1 cellular context compared by ENCODE assay signal in the genomic region with DNA sequence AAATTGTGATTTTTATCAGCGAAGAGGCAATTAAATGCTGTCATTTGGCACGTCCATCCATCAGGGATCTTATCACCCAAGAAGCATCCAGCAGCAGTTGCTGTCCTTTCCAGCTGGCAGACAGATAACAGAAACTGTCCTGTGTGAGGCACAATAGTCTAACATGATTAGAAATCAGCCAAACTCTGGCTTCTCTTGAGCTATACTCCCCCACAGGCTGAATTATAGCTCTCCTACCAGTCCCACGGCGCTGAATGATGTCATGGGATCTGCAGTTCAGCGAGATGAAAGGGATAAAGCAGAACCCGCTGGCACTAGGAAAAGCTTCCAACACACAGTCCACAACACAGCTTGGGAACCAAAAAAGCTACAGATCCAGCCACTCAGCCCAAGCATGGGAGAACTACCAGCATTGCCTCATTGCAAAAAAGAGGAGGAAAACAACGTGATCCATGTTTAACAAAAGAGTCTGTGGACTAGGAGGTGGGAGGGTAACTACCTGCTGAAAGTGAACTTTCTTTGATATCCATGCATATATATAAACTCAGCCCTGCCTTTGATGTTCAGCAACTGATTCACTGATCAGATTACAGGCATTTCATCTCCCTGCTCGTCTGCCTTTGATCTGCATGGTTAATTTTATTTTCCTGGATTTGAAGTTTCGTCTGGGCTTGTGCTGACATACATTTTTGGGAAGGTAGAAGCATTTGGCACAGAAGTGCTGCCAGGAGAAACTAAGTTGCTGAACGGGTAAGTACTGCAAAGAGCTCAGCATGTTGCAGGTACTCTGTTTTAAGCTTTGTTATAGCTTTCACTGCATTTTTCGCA.
TF ChIP-seq lines count a peak whose summit lies in the region.

A gene with protein sequence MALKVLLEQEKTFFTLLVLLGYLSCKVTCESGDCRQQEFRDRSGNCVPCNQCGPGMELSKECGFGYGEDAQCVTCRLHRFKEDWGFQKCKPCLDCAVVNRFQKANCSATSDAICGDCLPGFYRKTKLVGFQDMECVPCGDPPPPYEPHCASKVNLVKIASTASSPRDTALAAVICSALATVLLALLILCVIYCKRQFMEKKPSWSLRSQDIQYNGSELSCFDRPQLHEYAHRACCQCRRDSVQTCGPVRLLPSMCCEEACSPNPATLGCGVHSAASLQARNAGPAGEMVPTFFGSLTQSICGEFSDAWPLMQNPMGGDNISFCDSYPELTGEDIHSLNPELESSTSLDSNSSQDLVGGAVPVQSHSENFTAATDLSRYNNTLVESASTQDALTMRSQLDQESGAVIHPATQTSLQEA (plus strand): TSS at position 314 of the 828 bp plus-strand sequence. CDS start 19,772 bp downstream, outside the sequence.

TF ChIP-seq in HepG2, 621 proteins besides CTCF, POLR2A, EP300 and RAD21 (continued from another document and continues in another):
- TF ChIP-seq, protein P1, sequence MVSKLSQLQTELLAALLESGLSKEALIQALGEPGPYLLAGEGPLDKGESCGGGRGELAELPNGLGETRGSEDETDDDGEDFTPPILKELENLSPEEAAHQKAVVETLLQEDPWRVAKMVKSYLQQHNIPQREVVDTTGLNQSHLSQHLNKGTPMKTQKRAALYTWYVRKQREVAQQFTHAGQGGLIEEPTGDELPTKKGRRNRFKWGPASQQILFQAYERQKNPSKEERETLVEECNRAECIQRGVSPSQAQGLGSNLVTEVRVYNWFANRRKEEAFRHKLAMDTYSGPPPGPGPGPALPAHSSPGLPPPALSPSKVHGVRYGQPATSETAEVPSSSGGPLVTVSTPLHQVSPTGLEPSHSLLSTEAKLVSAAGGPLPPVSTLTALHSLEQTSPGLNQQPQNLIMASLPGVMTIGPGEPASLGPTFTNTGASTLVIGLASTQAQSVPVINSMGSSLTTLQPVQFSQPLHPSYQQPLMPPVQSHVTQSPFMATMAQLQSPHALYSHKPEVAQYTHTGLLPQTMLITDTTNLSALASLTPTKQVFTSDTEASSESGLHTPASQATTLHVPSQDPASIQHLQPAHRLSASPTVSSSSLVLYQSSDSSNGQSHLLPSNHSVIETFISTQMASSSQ (IDR thresholded peaks at IDR 0.05; ENCODE audit: low read depth), result peak; percentile 38; the same call in 1 of the 2 replicates
- TF ChIP-seq, protein P1 (CRISPR knock-in tag; IDR thresholded peaks at IDR 0.05; ENCODE audit: borderline replicate concordance), result peak; percentile 77; the same call in 1 of the 2 replicates
- TF ChIP-seq, protein P2, sequence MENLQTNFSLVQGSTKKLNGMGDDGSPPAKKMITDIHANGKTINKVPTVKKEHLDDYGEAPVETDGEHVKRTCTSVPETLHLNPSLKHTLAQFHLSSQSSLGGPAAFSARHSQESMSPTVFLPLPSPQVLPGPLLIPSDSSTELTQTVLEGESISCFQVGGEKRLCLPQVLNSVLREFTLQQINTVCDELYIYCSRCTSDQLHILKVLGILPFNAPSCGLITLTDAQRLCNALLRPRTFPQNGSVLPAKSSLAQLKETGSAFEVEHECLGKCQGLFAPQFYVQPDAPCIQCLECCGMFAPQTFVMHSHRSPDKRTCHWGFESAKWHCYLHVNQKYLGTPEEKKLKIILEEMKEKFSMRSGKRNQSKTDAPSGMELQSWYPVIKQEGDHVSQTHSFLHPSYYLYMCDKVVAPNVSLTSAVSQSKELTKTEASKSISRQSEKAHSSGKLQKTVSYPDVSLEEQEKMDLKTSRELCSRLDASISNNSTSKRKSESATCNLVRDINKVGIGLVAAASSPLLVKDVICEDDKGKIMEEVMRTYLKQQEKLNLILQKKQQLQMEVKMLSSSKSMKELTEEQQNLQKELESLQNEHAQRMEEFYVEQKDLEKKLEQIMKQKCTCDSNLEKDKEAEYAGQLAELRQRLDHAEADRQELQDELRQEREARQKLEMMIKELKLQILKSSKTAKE (CRISPR knock-in tag; IDR thresholded peaks at IDR 0.05; ENCODE audit: borderline replicate concordance), result peak; percentile 56; the same call in 1 of the 2 replicates
- TF ChIP-seq ETV5 (CRISPR knock-in tag; IDR thresholded peaks at IDR 0.05; ENCODE audit: borderline replicate concordance) (0 out of 2 replicates have a peak, but pooled peaks have one; percentile 10), ZBTB21 (CRISPR knock-in tag; IDR thresholded peaks at IDR 0.05) (peak; percentile 72; the same call in 1 of the 2 replicates), HNF4A (CRISPR knock-in tag; IDR thresholded peaks at IDR 0.05) (peak; percentile 34; the same call in 1 of the 2 replicates), NFIC (IDR thresholded peaks at IDR 0.05; ENCODE audit: low read length) (peak; percentile 43; the same call in 1 of the 2 replicates), CREM (IDR thresholded peaks at IDR 0.05) (peak; percentile 93), CREM (CRISPR knock-in tag; IDR thresholded peaks at IDR 0.05) (no peak), BCL6 (CRISPR knock-in tag; IDR thresholded peaks at IDR 0.05) (peak; percentile 68), POLR2G (IDR thresholded peaks at IDR 0.05; ENCODE audit: low read depth, low read length) (peak; percentile 74), ZNF598 (CRISPR knock-in tag; IDR thresholded peaks at IDR 0.05; ENCODE audit: borderline replicate concordance) (peak; percentile 49; the same call in 1 of the 2 replicates), SMC3 (IDR thresholded peaks at IDR 0.05; ENCODE audit: low read length) (0 out of 2 replicates have a peak, but pooled peaks have one; percentile 4), ZFX (CRISPR knock-in tag; IDR thresholded peaks at IDR 0.05; ENCODE audit: low read depth) (peak; percentile 24; the same call in 1 of the 2 replicates), XRCC5 (optimal IDR thresholded peaks at IDR 0.05; ENCODE audit: low read length) (peak; percentile 74), ARID2 (CRISPR knock-in tag; IDR thresholded peaks at IDR 0.05; ENCODE audit: borderline replicate concordance) (0 out of 2 replicates have a peak, but pooled peaks have one; percentile 41), TCF7L2 (IDR thresholded peaks at IDR 0.05; ENCODE audit: low read depth, low read length) (peak; percentile 93), NCOA2 (CRISPR knock-in tag; IDR thresholded peaks at IDR 0.05) (peak; percentile 85), FOXA1 (IDR thresholded peaks at IDR 0.05) (no peak), FOXA1 (CRISPR knock-in tag; IDR thresholded peaks at IDR 0.05) (peak; percentile 65), DPF2 (CRISPR knock-in tag; IDR thresholded peaks at IDR 0.05; ENCODE audit: borderline replicate concordance, low read depth) (peak; percentile 49), RFX5 (IDR thresholded peaks at IDR 0.05; ENCODE audit: low read depth, low read length) (0 out of 2 replicates have a peak, but pooled peaks have one; percentile 13), RCOR2 (CRISPR knock-in tag; IDR thresholded peaks at IDR 0.05) (peak; percentile 55), TBL1XR1 (IDR thresholded peaks at IDR 0.05; ENCODE audit: borderline replicate concordance, low read length, partially characterized antibody) (no peak), NFYC (CRISPR knock-in tag; IDR thresholded peaks at IDR 0.05) (peak; percentile 21; the same call in 1 of the 2 replicates), NR2F1 (CRISPR knock-in tag; IDR thresholded peaks at IDR 0.05) (0 out of 4 replicates have a peak, but pooled peaks of 1 of the 2 experiments have one; percentile 24), MED1 (CRISPR knock-in tag; IDR thresholded peaks at IDR 0.05) (peak; percentile 57), ZNF792 (CRISPR knock-in tag; IDR thresholded peaks at IDR 0.05) (0 out of 2 replicates have a peak, but pooled peaks have one; percentile 18), CREB1 (IDR thresholded peaks at IDR 0.05) (peak; percentile 11; the same call in 1 of the 2 replicates), CREB1 (CRISPR knock-in tag; IDR thresholded peaks at IDR 0.05) (no peak), GATAD2A (CRISPR knock-in tag; IDR thresholded peaks at IDR 0.05) (peak; percentile 35; the same call in 1 of the 2 replicates), ONECUT2 (CRISPR knock-in tag; IDR thresholded peaks at IDR 0.05) (peak; percentile 25; the same call in 1 of the 2 replicates), TCF7 (IDR thresholded peaks at IDR 0.05; ENCODE audit: low read depth) (peak; percentile 97), PHF8 (CRISPR knock-in tag; IDR thresholded peaks at IDR 0.05) (0 out of 2 replicates have a peak, but pooled peaks have one; percentile 18), HMG20B (CRISPR knock-in tag; conservative IDR thresholded peaks at IDR 0.05) (peak; percentile 80)
- TF ChIP-seq, protein P3, sequence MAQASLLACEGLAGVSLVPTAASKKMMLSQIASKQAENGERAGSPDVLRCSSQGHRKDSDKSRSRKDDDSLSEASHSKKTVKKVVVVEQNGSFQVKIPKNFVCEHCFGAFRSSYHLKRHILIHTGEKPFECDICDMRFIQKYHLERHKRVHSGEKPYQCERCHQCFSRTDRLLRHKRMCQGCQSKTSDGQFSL (CRISPR knock-in tag; IDR thresholded peaks at IDR 0.05), result no peak
- TF ChIP-seq, protein P4, sequence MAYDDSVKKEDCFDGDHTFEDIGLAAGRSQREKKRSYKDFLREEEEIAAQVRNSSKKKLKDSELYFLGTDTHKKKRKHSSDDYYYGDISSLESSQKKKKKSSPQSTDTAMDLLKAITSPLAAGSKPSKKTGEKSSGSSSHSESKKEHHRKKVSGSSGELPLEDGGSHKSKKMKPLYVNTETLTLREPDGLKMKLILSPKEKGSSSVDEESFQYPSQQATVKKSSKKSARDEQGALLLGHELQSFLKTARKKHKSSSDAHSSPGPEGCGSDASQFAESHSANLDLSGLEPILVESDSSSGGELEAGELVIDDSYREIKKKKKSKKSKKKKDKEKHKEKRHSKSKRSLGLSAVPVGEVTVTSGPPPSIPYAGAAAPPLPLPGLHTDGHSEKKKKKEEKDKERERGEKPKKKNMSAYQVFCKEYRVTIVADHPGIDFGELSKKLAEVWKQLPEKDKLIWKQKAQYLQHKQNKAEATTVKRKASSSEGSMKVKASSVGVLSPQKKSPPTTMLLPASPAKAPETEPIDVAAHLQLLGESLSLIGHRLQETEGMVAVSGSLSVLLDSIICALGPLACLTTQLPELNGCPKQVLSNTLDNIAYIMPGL (CRISPR knock-in tag; IDR thresholded peaks at IDR 0.05; ENCODE audit: borderline replicate concordance in 1 of 2, low read depth in 1 of 2), result peak; percentile 19 to 66; a peak in 1 of 4 replicates
- TF ChIP-seq, protein P5, sequence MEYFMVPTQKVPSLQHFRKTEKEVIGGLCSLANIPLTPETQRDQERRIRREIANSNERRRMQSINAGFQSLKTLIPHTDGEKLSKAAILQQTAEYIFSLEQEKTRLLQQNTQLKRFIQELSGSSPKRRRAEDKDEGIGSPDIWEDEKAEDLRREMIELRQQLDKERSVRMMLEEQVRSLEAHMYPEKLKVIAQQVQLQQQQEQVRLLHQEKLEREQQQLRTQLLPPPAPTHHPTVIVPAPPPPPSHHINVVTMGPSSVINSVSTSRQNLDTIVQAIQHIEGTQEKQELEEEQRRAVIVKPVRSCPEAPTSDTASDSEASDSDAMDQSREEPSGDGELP (IDR thresholded peaks at IDR 0.05; ENCODE audit: borderline replicate concordance, low read depth), result peak; percentile 56; the same call in 1 of the 2 replicates
- TF ChIP-seq, protein P6, sequence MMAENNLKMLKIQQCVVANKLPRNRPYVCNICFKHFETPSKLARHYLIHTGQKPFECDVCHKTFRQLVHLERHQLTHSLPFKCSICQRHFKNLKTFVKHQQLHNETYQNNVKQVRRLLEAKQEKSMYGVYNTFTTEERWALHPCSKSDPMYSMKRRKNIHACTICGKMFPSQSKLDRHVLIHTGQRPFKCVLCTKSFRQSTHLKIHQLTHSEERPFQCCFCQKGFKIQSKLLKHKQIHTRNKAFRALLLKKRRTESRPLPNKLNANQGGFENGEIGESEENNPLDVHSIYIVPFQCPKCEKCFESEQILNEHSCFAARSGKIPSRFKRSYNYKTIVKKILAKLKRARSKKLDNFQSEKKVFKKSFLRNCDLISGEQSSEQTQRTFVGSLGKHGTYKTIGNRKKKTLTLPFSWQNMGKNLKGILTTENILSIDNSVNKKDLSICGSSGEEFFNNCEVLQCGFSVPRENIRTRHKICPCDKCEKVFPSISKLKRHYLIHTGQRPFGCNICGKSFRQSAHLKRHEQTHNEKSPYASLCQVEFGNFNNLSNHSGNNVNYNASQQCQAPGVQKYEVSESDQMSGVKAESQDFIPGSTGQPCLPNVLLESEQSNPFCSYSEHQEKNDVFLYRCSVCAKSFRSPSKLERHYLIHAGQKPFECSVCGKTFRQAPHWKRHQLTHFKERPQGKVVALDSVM (CRISPR knock-in tag; IDR thresholded peaks at IDR 0.05), result no peak
- TF ChIP-seq, protein P7, sequence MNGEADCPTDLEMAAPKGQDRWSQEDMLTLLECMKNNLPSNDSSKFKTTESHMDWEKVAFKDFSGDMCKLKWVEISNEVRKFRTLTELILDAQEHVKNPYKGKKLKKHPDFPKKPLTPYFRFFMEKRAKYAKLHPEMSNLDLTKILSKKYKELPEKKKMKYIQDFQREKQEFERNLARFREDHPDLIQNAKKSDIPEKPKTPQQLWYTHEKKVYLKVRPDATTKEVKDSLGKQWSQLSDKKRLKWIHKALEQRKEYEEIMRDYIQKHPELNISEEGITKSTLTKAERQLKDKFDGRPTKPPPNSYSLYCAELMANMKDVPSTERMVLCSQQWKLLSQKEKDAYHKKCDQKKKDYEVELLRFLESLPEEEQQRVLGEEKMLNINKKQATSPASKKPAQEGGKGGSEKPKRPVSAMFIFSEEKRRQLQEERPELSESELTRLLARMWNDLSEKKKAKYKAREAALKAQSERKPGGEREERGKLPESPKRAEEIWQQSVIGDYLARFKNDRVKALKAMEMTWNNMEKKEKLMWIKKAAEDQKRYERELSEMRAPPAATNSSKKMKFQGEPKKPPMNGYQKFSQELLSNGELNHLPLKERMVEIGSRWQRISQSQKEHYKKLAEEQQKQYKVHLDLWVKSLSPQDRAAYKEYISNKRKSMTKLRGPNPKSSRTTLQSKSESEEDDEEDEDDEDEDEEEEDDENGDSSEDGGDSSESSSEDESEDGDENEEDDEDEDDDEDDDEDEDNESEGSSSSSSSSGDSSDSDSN (CRISPR knock-in tag; IDR thresholded peaks at IDR 0.05), result 0 out of 2 replicates have a peak, but pooled peaks have one; percentile 11
- TF ChIP-seq, protein P8, sequence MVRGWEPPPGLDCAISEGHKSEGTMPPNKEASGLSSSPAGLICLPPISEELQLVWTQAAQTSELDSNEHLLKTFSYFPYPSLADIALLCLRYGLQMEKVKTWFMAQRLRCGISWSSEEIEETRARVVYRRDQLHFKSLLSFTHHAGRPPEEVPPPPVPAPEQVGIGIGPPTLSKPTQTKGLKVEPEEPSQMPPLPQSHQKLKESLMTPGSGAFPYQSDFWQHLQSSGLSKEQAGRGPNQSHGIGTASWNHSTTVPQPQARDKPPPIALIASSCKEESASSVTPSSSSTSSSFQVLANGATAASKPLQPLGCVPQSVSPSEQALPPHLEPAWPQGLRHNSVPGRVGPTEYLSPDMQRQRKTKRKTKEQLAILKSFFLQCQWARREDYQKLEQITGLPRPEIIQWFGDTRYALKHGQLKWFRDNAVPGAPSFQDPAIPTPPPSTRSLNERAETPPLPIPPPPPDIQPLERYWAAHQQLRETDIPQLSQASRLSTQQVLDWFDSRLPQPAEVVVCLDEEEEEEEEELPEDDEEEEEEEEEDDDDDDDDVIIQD (CRISPR knock-in tag; IDR thresholded peaks at IDR 0.05; ENCODE audit: low read depth), result peak; percentile 26; the same call in 1 of the 2 replicates
